In the genomic region with DNA sequence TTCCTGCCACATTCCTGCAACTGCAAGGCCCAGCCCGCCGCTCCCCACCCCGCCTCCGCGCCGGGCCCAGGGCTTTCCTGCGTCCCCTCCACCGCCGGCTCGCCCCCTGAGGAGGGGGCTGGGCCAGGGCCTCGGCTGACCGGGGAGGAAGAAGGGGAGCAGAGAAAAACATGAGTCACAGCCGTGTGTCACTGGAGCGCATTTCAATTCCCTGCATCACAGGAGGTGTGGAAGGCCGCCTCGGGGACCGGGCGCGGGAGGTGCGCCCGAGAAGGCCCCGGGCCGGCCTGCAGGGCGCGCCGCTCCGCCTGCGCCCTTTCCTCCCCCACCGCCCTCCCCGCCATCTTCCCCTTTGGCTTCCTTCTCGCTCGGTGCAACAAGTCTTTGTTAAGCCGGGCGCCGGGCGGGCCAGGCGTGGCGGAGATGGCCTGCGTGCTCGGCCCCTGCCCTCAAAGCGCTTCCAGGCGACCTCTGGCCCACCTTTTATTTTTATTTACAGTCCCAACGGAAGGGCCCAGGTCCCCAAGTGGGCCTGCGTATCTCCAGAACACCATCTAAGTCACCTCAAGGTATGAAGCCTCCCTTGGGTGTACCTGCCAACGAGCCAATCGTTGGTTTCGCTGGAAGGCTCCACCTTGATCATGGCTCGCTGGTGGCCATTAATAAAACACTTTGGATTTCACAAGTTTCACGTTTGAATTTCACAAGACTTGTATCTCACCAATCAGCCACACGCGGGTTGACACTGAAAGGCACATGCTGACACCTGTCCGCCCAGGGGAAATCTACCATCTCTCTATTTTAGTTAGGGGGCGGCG, we compare ENCODE assay signal across 1 cellular context.
TF ChIP-seq lines count a peak whose summit lies in the region.

No MANE protein-coding gene starts in this region.

TF ChIP-seq in K562, 482 proteins besides CTCF, POLR2A, EP300 and RAD21 (continued from another document and continues in another):
- TF ChIP-seq, protein P1, sequence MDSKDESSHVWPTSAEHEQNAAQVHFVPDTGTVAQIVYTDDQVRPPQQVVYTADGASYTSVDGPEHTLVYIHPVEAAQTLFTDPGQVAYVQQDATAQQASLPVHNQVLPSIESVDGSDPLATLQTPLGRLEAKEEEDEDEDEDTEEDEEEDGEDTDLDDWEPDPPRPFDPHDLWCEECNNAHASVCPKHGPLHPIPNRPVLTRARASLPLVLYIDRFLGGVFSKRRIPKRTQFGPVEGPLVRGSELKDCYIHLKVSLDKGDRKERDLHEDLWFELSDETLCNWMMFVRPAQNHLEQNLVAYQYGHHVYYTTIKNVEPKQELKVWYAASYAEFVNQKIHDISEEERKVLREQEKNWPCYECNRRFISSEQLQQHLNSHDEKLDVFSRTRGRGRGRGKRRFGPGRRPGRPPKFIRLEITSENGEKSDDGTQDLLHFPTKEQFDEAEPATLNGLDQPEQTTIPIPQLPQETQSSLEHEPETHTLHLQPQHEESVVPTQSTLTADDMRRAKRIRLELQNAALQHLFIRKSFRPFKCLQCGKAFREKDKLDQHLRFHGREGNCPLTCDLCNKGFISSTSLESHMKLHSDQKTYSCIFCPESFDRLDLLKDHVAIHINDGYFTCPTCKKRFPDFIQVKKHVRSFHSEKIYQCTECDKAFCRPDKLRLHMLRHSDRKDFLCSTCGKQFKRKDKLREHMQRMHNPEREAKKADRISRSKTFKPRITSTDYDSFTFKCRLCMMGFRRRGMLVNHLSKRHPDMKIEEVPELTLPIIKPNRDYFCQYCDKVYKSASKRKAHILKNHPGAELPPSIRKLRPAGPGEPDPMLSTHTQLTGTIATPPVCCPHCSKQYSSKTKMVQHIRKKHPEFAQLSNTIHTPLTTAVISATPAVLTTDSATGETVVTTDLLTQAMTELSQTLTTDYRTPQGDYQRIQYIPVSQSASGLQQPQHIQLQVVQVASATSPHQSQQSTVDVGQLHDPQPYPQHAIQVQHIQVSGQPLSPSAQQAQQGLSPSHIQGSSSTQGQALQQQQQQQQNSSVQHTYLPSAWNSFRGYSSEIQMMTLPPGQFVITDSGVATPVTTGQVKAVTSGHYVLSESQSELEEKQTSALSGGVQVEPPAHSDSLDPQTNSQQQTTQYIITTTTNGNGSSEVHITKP (IDR thresholded peaks at IDR 0.05; ENCODE audit: partially characterized antibody): no peak
- TF ChIP-seq THAP12 (CRISPR knock-in tag; IDR thresholded peaks at IDR 0.05) (peak; percentile 25; the same call in 1 of the 2 replicates), NCOA6 (IDR thresholded peaks at IDR 0.05) (no peak), EGR1 (conservative IDR thresholded peaks at IDR 0.05) (peak; percentile 91), KDM5B (IDR thresholded peaks at IDR 0.05; ENCODE audit: insufficient replicate concordance, low read depth, low read length) (no peak), ZNF184 (CRISPR knock-in tag; IDR thresholded peaks at IDR 0.05) (no peak), ZFP1 (CRISPR knock-in tag; IDR thresholded peaks at IDR 0.05) (no peak), SMARCA5 (IDR thresholded peaks at IDR 0.05) (no peak; the same call in 1 of the 2 replicates), BRF1 (IDR thresholded peaks at IDR 0.05; ENCODE audit: borderline replicate concordance, extremely low read depth, insufficient read length) (no peak), PPARD (CRISPR knock-in tag; IDR thresholded peaks at IDR 0.05) (no peak), ZNF212 (CRISPR knock-in tag; IDR thresholded peaks at IDR 0.05) (no peak), ZNF12 (CRISPR knock-in tag; IDR thresholded peaks at IDR 0.05) (no peak), REST (CRISPR knock-in tag; IDR thresholded peaks at IDR 0.05; ENCODE audit: low read depth) (no peak), MTA2 (IDR thresholded peaks at IDR 0.05; ENCODE audit: low read depth) (no peak), ADNP (tag; IDR thresholded peaks at IDR 0.05) (no peak), ZNF586 (CRISPR knock-in tag; conservative IDR thresholded peaks at IDR 0.05) (no peak; the same call in 1 of the 2 replicates), STAG1 (CRISPR knock-in tag; IDR thresholded peaks at IDR 0.05; ENCODE audit: borderline replicate concordance) (no peak), KAT7 (CRISPR knock-in tag; IDR thresholded peaks at IDR 0.05; ENCODE audit: borderline replicate concordance) (no peak), RBM17 (IDR thresholded peaks at IDR 0.05; ENCODE audit: borderline replicate concordance, low read depth, low read length) (no peak), ASH1L (IDR thresholded peaks at IDR 0.05; ENCODE audit: borderline replicate concordance, low read depth, partially characterized antibody) (no peak), U2AF1 (optimal IDR thresholded peaks at IDR 0.05; ENCODE audit: low read depth, low read length) (no peak), CC2D1A (IDR thresholded peaks at IDR 0.05) (no peak), ZC3H8 (IDR thresholded peaks at IDR 0.05) (no peak), WHSC1 (IDR thresholded peaks at IDR 0.05; ENCODE audit: low read length) (no peak), E2F3 (CRISPR knock-in tag; IDR thresholded peaks at IDR 0.05) (no peak), BACH1 (tag; IDR thresholded peaks at IDR 0.05) (no peak), ZBTB34 (CRISPR knock-in tag; IDR thresholded peaks at IDR 0.05) (no peak), VEZF1 (CRISPR knock-in tag; IDR thresholded peaks at IDR 0.05) (peak; percentile 43), ZNF124 (CRISPR knock-in tag; IDR thresholded peaks at IDR 0.05) (no peak), FOXM1 (IDR thresholded peaks at IDR 0.05; ENCODE audit: low read depth) (no peak), FOXM1 (CRISPR knock-in tag; IDR thresholded peaks at IDR 0.05; ENCODE audit: low read depth) (no peak), ELF2 (CRISPR knock-in tag; IDR thresholded peaks at IDR 0.05) (no peak)
- TF ChIP-seq, protein P2, sequence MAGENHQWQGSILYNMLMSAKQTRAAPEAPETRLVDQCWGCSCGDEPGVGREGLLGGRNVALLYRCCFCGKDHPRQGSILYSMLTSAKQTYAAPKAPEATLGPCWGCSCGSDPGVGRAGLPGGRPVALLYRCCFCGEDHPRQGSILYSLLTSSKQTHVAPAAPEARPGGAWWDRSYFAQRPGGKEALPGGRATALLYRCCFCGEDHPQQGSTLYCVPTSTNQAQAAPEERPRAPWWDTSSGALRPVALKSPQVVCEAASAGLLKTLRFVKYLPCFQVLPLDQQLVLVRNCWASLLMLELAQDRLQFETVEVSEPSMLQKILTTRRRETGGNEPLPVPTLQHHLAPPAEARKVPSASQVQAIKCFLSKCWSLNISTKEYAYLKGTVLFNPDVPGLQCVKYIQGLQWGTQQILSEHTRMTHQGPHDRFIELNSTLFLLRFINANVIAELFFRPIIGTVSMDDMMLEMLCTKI (IDR thresholded peaks at IDR 0.05; ENCODE audit: partially characterized antibody): no peak
- TF ChIP-seq, protein P3, sequence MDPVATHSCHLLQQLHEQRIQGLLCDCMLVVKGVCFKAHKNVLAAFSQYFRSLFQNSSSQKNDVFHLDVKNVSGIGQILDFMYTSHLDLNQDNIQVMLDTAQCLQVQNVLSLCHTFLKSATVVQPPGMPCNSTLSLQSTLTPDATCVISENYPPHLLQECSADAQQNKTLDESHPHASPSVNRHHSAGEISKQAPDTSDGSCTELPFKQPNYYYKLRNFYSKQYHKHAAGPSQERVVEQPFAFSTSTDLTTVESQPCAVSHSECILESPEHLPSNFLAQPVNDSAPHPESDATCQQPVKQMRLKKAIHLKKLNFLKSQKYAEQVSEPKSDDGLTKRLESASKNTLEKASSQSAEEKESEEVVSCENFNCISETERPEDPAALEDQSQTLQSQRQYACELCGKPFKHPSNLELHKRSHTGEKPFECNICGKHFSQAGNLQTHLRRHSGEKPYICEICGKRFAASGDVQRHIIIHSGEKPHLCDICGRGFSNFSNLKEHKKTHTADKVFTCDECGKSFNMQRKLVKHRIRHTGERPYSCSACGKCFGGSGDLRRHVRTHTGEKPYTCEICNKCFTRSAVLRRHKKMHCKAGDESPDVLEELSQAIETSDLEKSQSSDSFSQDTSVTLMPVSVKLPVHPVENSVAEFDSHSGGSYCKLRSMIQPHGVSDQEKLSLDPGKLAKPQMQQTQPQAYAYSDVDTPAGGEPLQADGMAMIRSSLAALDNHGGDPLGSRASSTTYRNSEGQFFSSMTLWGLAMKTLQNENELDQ (CRISPR knock-in tag; IDR thresholded peaks at IDR 0.05; ENCODE audit: borderline replicate concordance): no peak
- TF ChIP-seq, protein P4, sequence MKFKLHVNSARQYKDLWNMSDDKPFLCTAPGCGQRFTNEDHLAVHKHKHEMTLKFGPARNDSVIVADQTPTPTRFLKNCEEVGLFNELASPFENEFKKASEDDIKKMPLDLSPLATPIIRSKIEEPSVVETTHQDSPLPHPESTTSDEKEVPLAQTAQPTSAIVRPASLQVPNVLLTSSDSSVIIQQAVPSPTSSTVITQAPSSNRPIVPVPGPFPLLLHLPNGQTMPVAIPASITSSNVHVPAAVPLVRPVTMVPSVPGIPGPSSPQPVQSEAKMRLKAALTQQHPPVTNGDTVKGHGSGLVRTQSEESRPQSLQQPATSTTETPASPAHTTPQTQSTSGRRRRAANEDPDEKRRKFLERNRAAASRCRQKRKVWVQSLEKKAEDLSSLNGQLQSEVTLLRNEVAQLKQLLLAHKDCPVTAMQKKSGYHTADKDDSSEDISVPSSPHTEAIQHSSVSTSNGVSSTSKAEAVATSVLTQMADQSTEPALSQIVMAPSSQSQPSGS (CRISPR knock-in tag; IDR thresholded peaks at IDR 0.05): no peak
- TF ChIP-seq, protein P5, sequence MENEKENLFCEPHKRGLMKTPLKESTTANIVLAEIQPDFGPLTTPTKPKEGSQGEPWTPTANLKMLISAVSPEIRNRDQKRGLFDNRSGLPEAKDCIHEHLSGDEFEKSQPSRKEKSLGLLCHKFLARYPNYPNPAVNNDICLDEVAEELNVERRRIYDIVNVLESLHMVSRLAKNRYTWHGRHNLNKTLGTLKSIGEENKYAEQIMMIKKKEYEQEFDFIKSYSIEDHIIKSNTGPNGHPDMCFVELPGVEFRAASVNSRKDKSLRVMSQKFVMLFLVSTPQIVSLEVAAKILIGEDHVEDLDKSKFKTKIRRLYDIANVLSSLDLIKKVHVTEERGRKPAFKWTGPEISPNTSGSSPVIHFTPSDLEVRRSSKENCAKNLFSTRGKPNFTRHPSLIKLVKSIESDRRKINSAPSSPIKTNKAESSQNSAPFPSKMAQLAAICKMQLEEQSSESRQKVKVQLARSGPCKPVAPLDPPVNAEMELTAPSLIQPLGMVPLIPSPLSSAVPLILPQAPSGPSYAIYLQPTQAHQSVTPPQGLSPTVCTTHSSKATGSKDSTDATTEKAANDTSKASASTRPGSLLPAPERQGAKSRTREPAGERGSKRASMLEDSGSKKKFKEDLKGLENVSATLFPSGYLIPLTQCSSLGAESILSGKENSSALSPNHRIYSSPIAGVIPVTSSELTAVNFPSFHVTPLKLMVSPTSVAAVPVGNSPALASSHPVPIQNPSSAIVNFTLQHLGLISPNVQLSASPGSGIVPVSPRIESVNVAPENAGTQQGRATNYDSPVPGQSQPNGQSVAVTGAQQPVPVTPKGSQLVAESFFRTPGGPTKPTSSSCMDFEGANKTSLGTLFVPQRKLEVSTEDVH (IDR thresholded peaks at IDR 0.05; ENCODE audit: low read depth, partially characterized antibody): no peak
